1 cellular context compared by ENCODE assay signal in genomic region chr20:62303327-62304226, GRCh38.
TF ChIP-seq lines count a peak whose summit lies in the region.

No MANE protein-coding gene starts in this region.

TF ChIP-seq in HEK293, 187 proteins besides CTCF, POLR2A, EP300 and RAD21 (continued from another document):
- TF ChIP-seq ZNF701 (tag by site-specific recombination; IDR thresholded peaks at IDR 0.05) (no peak), ZNF423 (tag by site-specific recombination; IDR thresholded peaks at IDR 0.05) (peak; percentile 41; the same call in 1 of the 2 replicates), ZNF768 (tag by site-specific recombination; IDR thresholded peaks at IDR 0.05) (no peak), GLIS2 (tag by site-specific recombination; IDR thresholded peaks at IDR 0.05) (peak; percentile 58; the same call in 1 of the 2 replicates), GLIS1 (tag by site-specific recombination; IDR thresholded peaks at IDR 0.05) (peak; percentile 82), ZIC2 (tag by site-specific recombination; IDR thresholded peaks at IDR 0.05) (peak; percentile 73), KLF8 (tag by site-specific recombination; IDR thresholded peaks at IDR 0.05) (0 out of 2 replicates have a peak, but pooled peaks have one; percentile 6), SP3 (tag by site-specific recombination; IDR thresholded peaks at IDR 0.05) (peak; percentile 9; the same call in 1 of the 2 replicates), ZBTB7A (tag by site-specific recombination; IDR thresholded peaks at IDR 0.05; ENCODE audit: low read depth) (0 out of 2 replicates have a peak, but pooled peaks have one; percentile 15), ZNF600 (tag by site-specific recombination; IDR thresholded peaks at IDR 0.05) (peak; percentile 57; the same call in 1 of the 2 replicates), ZBTB17 (tag by site-specific recombination; IDR thresholded peaks at IDR 0.05) (no peak), ZNF335 (tag by site-specific recombination; conservative IDR thresholded peaks at IDR 0.05) (peak; percentile 74; the same call in 1 of the 2 replicates), ZBTB20 (tag by site-specific recombination; IDR thresholded peaks at IDR 0.05) (no peak), ZNF26 (tag by site-specific recombination; IDR thresholded peaks at IDR 0.05) (no peak)
TF ChIP-seq in HEK293: peak in this region for 12.
